Comparison of ENCODE assay signal across 26 cellular contexts in genomic region chr5:175879743-175880142, GRCh38. TPM values are rescaled to one million over a fixed set of nuclear protein-coding genes. Genes with fewer than 3 reads are reported as not detected.
"Had no signal": no experiment of that assay in that cellular context is flagged by ENCODE, and none has a peak within 500 bp of the region (broad histone marks: within the 10 kb centered on the region; RNA-seq: fewer than 3 reads in every experiment).

No MANE protein-coding gene starts in this region.

- H3K4me1 ChIP-seq: SJSA1 had no signal

- H3K4me3 Mint-ChIP-seq: IgD-negative memory B cell had no signal

- H3K4me3 ChIP-seq: SJSA1, SK-N-MC had no signal

- H3K27ac ChIP-seq: HL-60, KMS-11, SJSA1, SK-N-MC had no signal

- H3K9ac ChIP-seq: KMS-11 had no signal

- DNase-seq: Kasumi-1, MM.1S, NCI-H1092 treated with DMSO at 0.1 percent for 48 hours, NCI-H1436, NCI-H187, NCI-H2029, NCI-H2081 treated with DMSO at 0.1 percent for 48 hours, NCI-H2171, NCI-H226, NCI-H446, NCI-H510A, NCI-H524 treated with DMSO at 0.1 percent for 48 hours, NCI-H69, NCI-H774, Right ventricle myocardium superior, RPMI8226, SIG-M5 had no signal

- H3K9me3 ChIP-seq: SJSA1 had no signal

- H3K4me2 ChIP-seq: KMS-11 had no signal

- H3K36me3 ChIP-seq: SJSA1 had no signal

- FAIRE-seq: HTR-8/SVneo, K562, RCC 7860 had no signal

RNA-seq across cellular contexts. Expression of gene CPLX2, which starts 8.4 kb away (rescaled TPM):
- total RNA-seq: K562, M059J, Right ventricle myocardium superior, SJSA1 had no signal
- polyA plus RNA-seq: IgD-negative memory B cell, K562 had no signal
